27 cellular contexts compared by ENCODE assay signal in genomic region chr16:47725188-47725695, GRCh38.
"Had no signal": no experiment of that assay in that cellular context is flagged by ENCODE, and none has a peak within 500 bp of the region (broad histone marks: within the 10 kb centered on the region; RNA-seq: fewer than 3 reads in every experiment).

No MANE protein-coding gene starts in this region.

- H3K9me3 ChIP-seq: neutrophil, pancreas, psoas muscle, spleen, suprapubic skin, testis, tibial nerve, upper lobe of left lung, vagina had no signal

- H3K4me2 ChIP-seq: smooth muscle cell had no signal

- H3K27ac ChIP-seq: neutrophil, pancreas, psoas muscle, skin epidermis, spleen, suprapubic skin, testis, tibial nerve, upper lobe of left lung, vagina had no signal

- FAIRE-seq: pancreas, urothelium cell line had no signal

- H3K36me3 ChIP-seq: neutrophil, pancreas, spleen, suprapubic skin, tibial nerve, upper lobe of left lung, vagina had no signal

- H3K4me3 ChIP-seq: pancreas, psoas muscle, skin epidermis, smooth muscle cell, spleen, suprapubic skin, testis, tibial nerve, upper lobe of left lung, vagina had no signal

- H3K27me3 ChIP-seq: neutrophil, pancreas, spleen, suprapubic skin, testis, tibial nerve, upper lobe of left lung, vagina had no signal

- ATAC-seq: naive thymus-derived CD4-positive, alpha-beta T cell; natural killer cell; pancreas; psoas muscle; right cardiac atrium; sciatic nerve; stimulated activated memory B cell treated with anti-CD40 and anti-IgM and Interleukin-4, amounts not matched to agents 10 μg/mL and 1 μg/mL and 100 μg/mL, for 72 hours; stimulated activated naive CD8-positive, alpha-beta T cell treated with anti-CD3 and anti-CD28 coated beads, Interleukin-15, amount 100 ng/mL, for 72 hours; stimulated activated naive CD8-positive, alpha-beta T cell treated with anti-CD3 and anti-CD28 coated beads, Interleukin-15, Interleukin-2, amounts not matched to agents 100 U/mL and 50 U/mL, for 24 hours had no signal

- DNase-seq: naive thymus-derived CD4-positive, alpha-beta T cell; natural killer cell; nucleus accumbens; pancreas; psoas muscle; right cardiac atrium; spleen; stimulated activated CD4-positive, alpha-beta T cell treated with anti-CD3 and anti-CD28 coated beads, Interleukin-12 subunit alpha, Interleukin-12 subunit beta, amount 100 ng/mL, for 4 hours; stimulated activated CD4-positive, alpha-beta T cell treated with anti-CD3 and anti-CD28 coated beads, Interleukin-1b, Interleukin-23, amount 100 ng/mL, for 48 hours; stimulated activated CD4-positive, alpha-beta T cell treated with anti-CD3 and anti-CD28 coated beads, Interleukin-4, amount 100 ng/mL, for 1 hour; stimulated activated CD4-positive, alpha-beta T cell treated with anti-CD3 and anti-CD28 coated beads, Interleukin-4, amount 100 ng/mL, for 4 hours; stimulated activated CD8-positive, alpha-beta memory T cell treated with anti-CD3 and anti-CD28 coated beads, Interleukin-4, amount 100 ng/mL, for 48 hours; stimulated activated naive CD4-positive, alpha-beta T cell; stimulated activated naive CD8-positive, alpha-beta T cell treated with anti-CD3 and anti-CD28 coated beads, Interleukin-15, amount 100 ng/mL, for 72 hours; stimulated activated naive CD8-positive, alpha-beta T cell treated with anti-CD3 and anti-CD28 coated beads, Interleukin-15, Interleukin-2, amounts not matched to agents 100 U/mL and 50 U/mL, for 24 hours; substantia nigra; testis; upper lobe of left lung had no signal

- H3K4me1 ChIP-seq: pancreas, psoas muscle, suprapubic skin, testis, tibial nerve, upper lobe of left lung, vagina had no signal
